In the genomic region with DNA sequence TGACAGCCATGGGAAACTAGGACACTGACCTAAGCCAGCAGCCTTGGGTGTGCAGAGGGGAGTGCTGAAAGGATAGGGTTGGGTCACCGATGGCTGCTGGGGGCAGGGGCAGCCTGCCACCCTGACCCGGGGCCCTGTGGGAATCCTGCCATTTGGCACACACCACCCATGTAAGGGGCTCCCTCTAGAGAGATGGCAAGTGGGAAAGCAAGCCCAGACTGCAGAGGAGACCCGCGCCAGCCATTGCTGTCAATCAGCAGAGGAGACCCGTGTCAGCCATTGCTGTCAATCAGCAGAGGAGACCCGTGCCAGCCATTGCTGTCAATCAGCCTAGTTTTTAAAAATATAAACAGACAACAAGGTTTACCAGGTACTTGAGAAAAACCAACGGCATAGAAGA, we compare ENCODE assay signal across 17 cellular contexts. TPM values are rescaled to one million over a fixed set of nuclear protein-coding genes. Genes with fewer than 3 reads are reported as not detected.
DNase-seq lines count a peak whose midpoint lies in the region; ATAC-seq and TF ChIP-seq lines count a peak whose summit lies in the region.
"Had no signal": no experiment of that assay in that cellular context is flagged by ENCODE, and none has a peak within 500 bp of the region (broad histone marks: within the 10 kb centered on the region; RNA-seq: fewer than 3 reads in every experiment).

No MANE protein-coding gene starts in this region.

- H3K4me3 ChIP-seq in neuronal stem cell (ENCODE audit: low read length in 2 of 2) (no peak overlapping the region), upper lobe of right lung (no peak overlapping the region), vagina (no peak overlapping the region)
- H3K4me3 ChIP-seq: BLaER1 treated with 17β-estradiol and CSF1 and Interleukin-3, amounts not matched to agents 10 nM and 100 nM had no signal

- H3K27ac ChIP-seq in neuronal stem cell (replicated peaks; ENCODE audit: low read length): no peak overlapping the region
- H3K27ac ChIP-seq in upper lobe of right lung: no peak overlapping the region
- H3K27ac ChIP-seq in vagina: no peak overlapping the region
- H3K27ac ChIP-seq: BLaER1 treated with 17β-estradiol and CSF1 and Interleukin-3, amounts not matched to agents 10 nM and 100 nM; HL-60 had no signal

- DNase-seq in LHCN-M2 (ENCODE audit: low read depth) (peak; percentile 49), islet precursor cell (peak; percentile 51), neuronal stem cell (ENCODE audit: low spot score) (no peak), upper lobe of right lung (no peak), NCI-H345 treated with DMSO at 0.1 percent for 48 hours (lab: John Stamatoyannopoulos, UW; ENCODE audit: unreplicated experiment) (no peak), vagina (ENCODE audit: extremely low spot score in 2 of 2) (no peak)
- no peak for DNase-seq in activated CD4-positive, alpha-beta T cell treated with anti-CD3 and anti-CD28 coated beads, Interleukin-2, amount 50 U/mL, for 4 hours
- DNase-seq: ACHN; CD4-positive, CD25-positive, alpha-beta regulatory T cell; DMS153; DMS79 treated with DMSO at 0.1 percent for 48 hours; EL; HCEC 1CT had no signal

- peak; percentile 22 for ATAC-seq in upper lobe of right lung

- peak overlapping the region; percentile 43 for H3K23ac ChIP-seq in neuronal stem cell (ENCODE audit: low read depth, low read length, poor library complexity)

- no peak overlapping the region for H2BK120ac ChIP-seq in neuronal stem cell (ENCODE audit: low read depth, low read length)

- intact Hi-C loops in upper lobe of right lung (cut with DNase I) (no loop called here), vagina (cut with DNase I) (no loop called here)

- peak overlapping the region; percentile 36 for H2BK12ac ChIP-seq in neuronal stem cell (ENCODE audit: low read length)

- H3K79me1 ChIP-seq in neuronal stem cell (ENCODE audit: low read depth, low read length): no peaks in the 10 kb centered on the region

- H3K36me3 ChIP-seq in neuronal stem cell (replicated peaks in 1 of 2; ENCODE audit: control insufficient read depth in 2 of 2, insufficient read depth in 2 of 2, low read length in 2 of 2) (no peaks in the 10 kb centered on the region), upper lobe of right lung (no peaks in the 10 kb centered on the region), vagina (no peaks in the 10 kb centered on the region)
- H3K36me3 ChIP-seq: BLaER1 treated with 17β-estradiol and CSF1 and Interleukin-3, amounts not matched to agents 10 nM and 100 nM had no signal

- no peak overlapping the region for H3K9ac ChIP-seq in neuronal stem cell (ENCODE audit: low read depth, low read length, poor library complexity)
- H3K9ac ChIP-seq: BLaER1 treated with 17β-estradiol and CSF1 and Interleukin-3, amounts not matched to agents 10 nM and 100 nM had no signal

- no peak overlapping the region for H3K4me2 ChIP-seq in neuronal stem cell (ENCODE audit: insufficient read depth, low read length, poor library complexity, severe bottlenecking)
- H3K4me2 ChIP-seq: BLaER1 treated with 17β-estradiol and CSF1 and Interleukin-3, amounts not matched to agents 10 nM and 100 nM had no signal

- H2AK5ac ChIP-seq in neuronal stem cell (ENCODE audit: low read depth, low read length): no peak overlapping the region

- no peak overlapping the region for H2BK15ac ChIP-seq in neuronal stem cell (ENCODE audit: low read length)

- H2AFZ ChIP-seq in neuronal stem cell (ENCODE audit: low read length): no peak overlapping the region

- WGBS in neuronal stem cell (ENCODE audit: extremely low coverage in 2 of 2, insufficient read length in 2 of 2, insufficient replicate concordance in 1 of 2), 2 donors: no CpG with 5 or more reads among the region's 7 CpGs

- no peaks in the 10 kb centered on the region for H3K9me3 ChIP-seq in neuronal stem cell (replicated peaks in 1 of 2; ENCODE audit: control insufficient read depth in 2 of 2, insufficient read depth in 1 of 2, low read depth in 1 of 2, low read length in 2 of 2)
- H3K9me3 ChIP-seq in upper lobe of right lung: no peaks in the 10 kb centered on the region
- no peaks in the 10 kb centered on the region for H3K9me3 ChIP-seq in vagina

- H3K18ac ChIP-seq in neuronal stem cell (ENCODE audit: low read length): peak overlapping the region; percentile 36

- peaks cover 0 to 12% (median 0%) of the 10 kb centered on the region in 3 experiments for H3K27me3 ChIP-seq in neuronal stem cell (ENCODE audit: control insufficient read depth in 3 of 3, insufficient read depth in 3 of 3, low read depth in 1 of 3, low read length in 3 of 3)
- no peaks in the 10 kb centered on the region for H3K27me3 ChIP-seq in upper lobe of right lung
- H3K27me3 ChIP-seq in vagina: no peaks in the 10 kb centered on the region
- H3K27me3 ChIP-seq: BLaER1 treated with 17β-estradiol and CSF1 and Interleukin-3, amounts not matched to agents 10 nM and 100 nM had no signal

- no peak overlapping the region for H3K4ac ChIP-seq in neuronal stem cell (ENCODE audit: low read length)

- peaks cover 5 to 6% of the 10 kb centered on the region in 2 donors for H3K4me1 ChIP-seq in neuronal stem cell (ENCODE audit: control insufficient read depth in 2 of 2, insufficient read depth in 1 of 2, low read depth in 1 of 2, low read length in 2 of 2)
- H3K4me1 ChIP-seq in upper lobe of right lung: no peaks in the 10 kb centered on the region
- no peaks in the 10 kb centered on the region for H3K4me1 ChIP-seq in vagina

- no peak overlapping the region for H3K14ac ChIP-seq in neuronal stem cell (ENCODE audit: low read length)

- H2BK5ac ChIP-seq in neuronal stem cell (ENCODE audit: low read length): no peak overlapping the region

- no peak overlapping the region for H4K8ac ChIP-seq in neuronal stem cell (ENCODE audit: low read depth, low read length)

- H4K91ac ChIP-seq in neuronal stem cell (ENCODE audit: low read depth, low read length, poor library complexity): no peak overlapping the region

- no peak for TF ChIP-seq POLR2A in vagina (IDR thresholded peaks at IDR 0.05)

- no peak for TF ChIP-seq CTCF in upper lobe of right lung (IDR thresholded peaks at IDR 0.05)
- no peak for TF ChIP-seq CTCF in vagina (IDR thresholded peaks at IDR 0.05)

RNA-seq across cellular contexts. Expression of a gene that starts 27.4 kb away (rescaled TPM):
- total RNA-seq in LHCN-M2 (2014; rRNA removed): 23.7 and 24.2 TPM in 2 replicates
- 25.9 TPM for polyA plus RNA-seq in LHCN-M2 (2012)
- 23.4 TPM for polyA plus RNA-seq in neuronal stem cell (2013, experiment 1 of 2)
- polyA plus RNA-seq in neuronal stem cell (2013, experiment 2 of 2): 21.8 TPM
- 35.6 TPM for total RNA-seq in upper lobe of right lung
- 25.0 TPM for total RNA-seq in vagina

RNA-seq across cellular contexts. Expression of a gene that starts 52.0 kb away (rescaled TPM):
- total RNA-seq in LHCN-M2 (2014; rRNA removed) (not detected in 2 replicates), upper lobe of right lung (not detected), vagina (not detected)
- polyA plus RNA-seq in LHCN-M2 (2012): not detected
- polyA plus RNA-seq in neuronal stem cell (2013, experiment 1 of 2): not detected
- polyA plus RNA-seq in neuronal stem cell (2013, experiment 2 of 2): not detected
- total RNA-seq: A172; CD4-positive, CD25-positive, alpha-beta regulatory T cell; H1 had no signal
- polyA plus RNA-seq: CD4-positive, CD25-positive, alpha-beta regulatory T cell had no signal

Comparison
In these comparisons a context has a peak if more than half of its experiments do, and no peak if none do; other contexts are left out.
1. DNase-seq: peak in LHCN-M2 (single experiment) and islet precursor cell (single experiment); none in neuronal stem cell (single experiment), upper lobe of right lung (single experiment), NCI-H345 treated with DMSO at 0.1 percent for 48 hours (single experiment), activated CD4-positive, alpha-beta T cell treated with anti-CD3 and anti-CD28 coated beads, Interleukin-2, amount 50 U/mL, for 4 hours (0 of 2) and vagina (0 of 2).